ENCODE assay signal across 8 cellular contexts in the genomic region with DNA sequence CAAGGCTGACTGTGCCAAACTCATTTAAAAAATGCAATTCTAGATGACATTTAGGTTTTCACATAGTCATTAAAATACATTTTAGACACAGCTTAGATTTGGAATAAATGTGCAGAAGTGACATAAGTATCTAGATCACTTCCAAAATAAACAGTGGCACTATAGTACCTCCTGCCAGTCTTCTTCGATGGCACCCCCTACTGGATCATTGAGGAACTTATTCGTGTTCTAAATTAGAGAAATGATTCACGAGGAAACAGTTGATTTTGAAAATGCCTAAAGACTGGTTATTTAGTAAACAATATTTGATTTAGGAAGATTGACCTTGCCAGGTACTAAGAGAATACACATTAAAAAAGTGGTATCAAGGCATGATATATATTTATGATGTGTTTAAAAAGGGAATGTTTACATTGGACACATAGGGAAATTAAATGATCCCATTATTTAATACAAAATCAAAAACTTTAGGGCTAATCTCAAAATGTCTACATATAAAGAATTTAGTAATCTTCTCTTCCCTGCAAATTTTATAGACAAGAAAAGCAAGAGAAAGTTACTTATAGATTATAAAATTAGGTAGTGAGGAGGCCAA.
DNase-seq lines count a peak whose midpoint lies in the region; ATAC-seq and TF ChIP-seq lines count a peak whose summit lies in the region.

No MANE protein-coding gene starts in this region.

- no peak overlapping the region for H3K27ac ChIP-seq in right atrium auricular region

- H3K4me3 Mint-ChIP-seq in activated CD4-positive, alpha-beta T cell treated with anti-CD3 and anti-CD28 coated beads, Interleukin-2, amount 10 ng/mL, durations not matched to agents 7 days and 5 days: no peak overlapping the region

- H3K4me1 ChIP-seq in right atrium auricular region: no peaks in the 10 kb centered on the region

- DNase-seq in ACHN (peak; percentile 65), NCI-H2029 (lab: John Stamatoyannopoulos, UW) (peak; percentile 61), right atrium auricular region (ENCODE audit: low spot score) (no peak), superior temporal gyrus (ENCODE audit: extremely low spot score) (peak; percentile 81)
- peak; percentile 42 for DNase-seq in activated CD4-positive, alpha-beta T cell treated with anti-CD3 and anti-CD28 coated beads, Interleukin-2, amount 10 ng/mL, durations not matched to agents 7 days and 5 days

- peak; percentile 83 for ATAC-seq in HG02759 (IDR thresholded peaks at IDR 0.05; ENCODE audit: unreplicated experiment)
- no peak for ATAC-seq in activated CD4-positive, CD25-positive, alpha-beta regulatory T cell treated with anti-CD3 and anti-CD28 coated beads, Interleukin-2, amount 50 U/mL, for 24 hours

- POLR2A ChIA-PET in activated CD4-positive, alpha-beta T cell treated with anti-CD3 and anti-CD28 coated beads, Interleukin-2, amount 10 ng/mL, durations not matched to agents 7 days and 5 days (lab: Charles Lee): no interaction called here

- no peak overlapping the region for H3K4me3 ChIP-seq in right atrium auricular region

- no peaks in the 10 kb centered on the region for H3K36me3 Mint-ChIP-seq in activated CD4-positive, alpha-beta T cell treated with anti-CD3 and anti-CD28 coated beads, Interleukin-2, amount 10 ng/mL, durations not matched to agents 7 days and 5 days (ENCODE audit: low read depth)

- in situ Hi-C loops in ACHN (cut with HindIII; ENCODE audit: low pct_ligation_motif_present, low pct_unique_long_range_greater_than_20kb, low sequenced_read_pairs): no loop called here

- H3K9me3 Mint-ChIP-seq in activated CD4-positive, alpha-beta T cell treated with anti-CD3 and anti-CD28 coated beads, Interleukin-2, amount 10 ng/mL, durations not matched to agents 7 days and 5 days: no peaks in the 10 kb centered on the region

- no peak overlapping the region for H3K27ac Mint-ChIP-seq in activated CD4-positive, alpha-beta T cell treated with anti-CD3 and anti-CD28 coated beads, Interleukin-2, amount 10 ng/mL, durations not matched to agents 7 days and 5 days

- H3K27me3 ChIP-seq in right atrium auricular region: no peaks in the 10 kb centered on the region

- TF ChIP-seq CTCF in GM12872 (IDR thresholded peaks at IDR 0.05; ENCODE audit: insufficient read depth, low read depth, low read length) (peak; percentile 60), right atrium auricular region (IDR thresholded peaks at IDR 0.05) (peak; percentile 70 to 89)

- H3K4me1 Mint-ChIP-seq in activated CD4-positive, alpha-beta T cell treated with anti-CD3 and anti-CD28 coated beads, Interleukin-2, amount 10 ng/mL, durations not matched to agents 7 days and 5 days: no peaks in the 10 kb centered on the region

- CTCF ChIA-PET in activated CD4-positive, alpha-beta T cell treated with anti-CD3 and anti-CD28 coated beads, Interleukin-2, amount 10 ng/mL, durations not matched to agents 7 days and 5 days (lab: Charles Lee): no interaction called here

- H3K27me3 Mint-ChIP-seq in activated CD4-positive, alpha-beta T cell treated with anti-CD3 and anti-CD28 coated beads, Interleukin-2, amount 10 ng/mL, durations not matched to agents 7 days and 5 days: no peaks in the 10 kb centered on the region

- H3K9me3 ChIP-seq in right atrium auricular region: no peaks in the 10 kb centered on the region

- H3K36me3 ChIP-seq in right atrium auricular region: no peaks in the 10 kb centered on the region
